Comparison of ENCODE assay signal across 1 cellular context in genomic region chr5:72383280-72384205, GRCh38.
TF ChIP-seq lines count a peak whose summit lies in the region.

No MANE protein-coding gene starts in this region.

TF ChIP-seq in IMR-90, 13 proteins besides CTCF, POLR2A, EP300 and RAD21 (continued from another document):
- TF ChIP-seq MXI1 (IDR thresholded peaks at IDR 0.05; ENCODE audit: borderline replicate concordance, low read depth, low read length) = no peak
- TF ChIP-seq CHD1 (IDR thresholded peaks at IDR 0.05; ENCODE audit: low read depth, low read length) = no peak
- no peak for TF ChIP-seq CEBPB (IDR thresholded peaks at IDR 0.05; ENCODE audit: low read depth, low read length)
- no peak for TF ChIP-seq MAFK (IDR thresholded peaks at IDR 0.05; ENCODE audit: low read depth, low read length)
